ENCODE assay signal across 7 cellular contexts in genomic region chr11:75561426-75562047, GRCh38. TPM values are rescaled to one million over a fixed set of nuclear protein-coding genes. Genes with fewer than 3 reads are reported as not detected.
DNase-seq lines count a peak whose midpoint lies in the region; ATAC-seq and TF ChIP-seq lines count a peak whose summit lies in the region.

No MANE protein-coding gene starts in this region.

- no peaks in the 10 kb centered on the region for H3K9me3 Mint-ChIP-seq in activated B cell treated with CpG ODN at 0.5 μM for 24 hours

- DNase-seq in HAP-1 (ENCODE audit: low spot score in 2 of 2), result no peak
- no peak for DNase-seq in activated B cell treated with CpG ODN at 0.5 μM for 24 hours
- no peak for DNase-seq in iPS DF 6.9 (ENCODE audit: low read depth, low spot score)
- DNase-seq in SIG-M5 (lab: John Stamatoyannopoulos, UW), result no peak
- DNase-seq in RPMI8226, result no peak
- no peak for DNase-seq in left lobe of liver (ENCODE audit: low spot score)

- H3K9me3 ChIP-seq in HAP-1 (no peaks in the 10 kb centered on the region), iPS DF 6.9 (ENCODE audit: control insufficient read depth, insufficient read depth, low read length) (no peaks in the 10 kb centered on the region), subcutaneous abdominal adipose tissue (ENCODE audit: control insufficient read depth in 5 of 5, low read length in 5 of 5) (no peaks in the 10 kb centered on the region)

- H3K27me3 ChIP-seq in HAP-1 (ENCODE audit: low read depth) (no peaks in the 10 kb centered on the region), iPS DF 6.9 (ENCODE audit: control insufficient read depth, insufficient read depth, low read length) (no peaks in the 10 kb centered on the region), subcutaneous abdominal adipose tissue (ENCODE audit: control insufficient read depth in 5 of 5, insufficient read depth in 4 of 5, low read length in 5 of 5) (no peaks in the 10 kb centered on the region)

- no peak overlapping the region for H3K27ac ChIP-seq in iPS DF 6.9 (ENCODE audit: low read length)
- H3K27ac ChIP-seq in subcutaneous abdominal adipose tissue (ENCODE audit: low read depth, low read length), result peak overlapping the region; percentile 100

- peaks cover 13% of the 10 kb centered on the region for H3K4me1 ChIP-seq in HAP-1
- peaks cover 13% of the 10 kb centered on the region for H3K4me1 ChIP-seq in iPS DF 6.9 (ENCODE audit: control insufficient read depth, insufficient read depth, low read length)
- H3K4me1 ChIP-seq in subcutaneous abdominal adipose tissue (ENCODE audit: control insufficient read depth in 5 of 5, insufficient read depth in 5 of 5, low read length in 5 of 5), result peaks cover 50 to 94% (median 93%) of the 10 kb centered on the region in 5 donors

- no peak for ATAC-seq in activated B cell treated with CpG ODN at 0.5 μM for 24 hours (ENCODE audit: low read depth)
- ATAC-seq in left lobe of liver, result no peak

- TF ChIP-seq CTCF in activated B cell treated with CpG ODN at 0.5 μM for 24 hours (IDR thresholded peaks at IDR 0.05), result no peak

- intact Hi-C loops in activated B cell treated with CpG ODN at 0.5 μM for 24 hours (cut with micrococcal nuclease), result loop anchor here (1.0 kb wide), 1 partner anchor 15 kb away; no protein-coding TSS in a partner anchor

- in situ Hi-C loops in HAP-1 (cut with MboI; ENCODE audit: low sequenced_read_pairs), result no loop called here

- H3K36me3 ChIP-seq in HAP-1 (replicated peaks) (peaks cover 15% of the 10 kb centered on the region), iPS DF 6.9 (ENCODE audit: control insufficient read depth, insufficient read depth, low read length) (peaks cover 6% of the 10 kb centered on the region), subcutaneous abdominal adipose tissue (ENCODE audit: control insufficient read depth in 5 of 5, insufficient read depth in 5 of 5, low read length in 5 of 5) (peaks cover 0 to 22% (median 10%) of the 10 kb centered on the region in 5 donors)

- H3K4me3 ChIP-seq in HAP-1 (peak overlapping the region; percentile 74), iPS DF 6.9 (ENCODE audit: low read length) (peak overlapping the region; percentile 85; the same call in 1 of the 2 replicates), subcutaneous abdominal adipose tissue (ENCODE audit: low read depth in 1 of 5, low read length in 5 of 5) (peak overlapping the region; percentile 44 to 99 (median 97))

- POLR2A ChIA-PET in activated B cell treated with CpG ODN at 0.5 μM for 24 hours (lab: Charles Lee), result interaction anchor here (0.7 to 3.4 kb wide), 6 partner anchors 9 to 129 kb away, joined by 3 to 16 read pairs (median 6); no protein-coding TSS in a partner anchor

- CTCF ChIA-PET in activated B cell treated with CpG ODN at 0.5 μM for 24 hours (lab: Charles Lee), result interaction anchor here (1.4 kb wide), 1 partner anchor 14 kb away, joined by 4 read pairs; no protein-coding TSS in a partner anchor

- peak overlapping the region; percentile 98 to 100 (median 98) for H3K9ac ChIP-seq in subcutaneous abdominal adipose tissue (ENCODE audit: low read length in 5 of 5)

- peaks cover 2% of the 10 kb centered on the region for H3K27me3 Mint-ChIP-seq in activated B cell treated with CpG ODN at 0.5 μM for 24 hours

- peaks cover 3% of the 10 kb centered on the region for H3K36me3 Mint-ChIP-seq in activated B cell treated with CpG ODN at 0.5 μM for 24 hours (ENCODE audit: low read depth)

- peaks cover 20% of the 10 kb centered on the region for H3K4me1 Mint-ChIP-seq in activated B cell treated with CpG ODN at 0.5 μM for 24 hours

- no CpG with 5 or more reads among the region's 21 CpGs for WGBS in iPS DF 6.9 (ENCODE audit: insufficient coverage, insufficient read length)

- peak overlapping the region; percentile 93 for H3K4me3 Mint-ChIP-seq in activated B cell treated with CpG ODN at 0.5 μM for 24 hours

- H3K27ac Mint-ChIP-seq in activated B cell treated with CpG ODN at 0.5 μM for 24 hours, result peak overlapping the region; percentile 37

RNA-seq across cellular contexts. Expression of gene SERPINH1, which starts 0.5 kb away (rescaled TPM):
- total RNA-seq in activated B cell treated with CpG ODN at 0.5 μM for 24 hours, result 4.5 and 5.6 TPM in 2 replicates
- 21.6 TPM for total RNA-seq in left lobe of liver

RNA-seq across cellular contexts. Expression of gene GDPD5, which starts 35.8 kb away (rescaled TPM):
- total RNA-seq in activated B cell treated with CpG ODN at 0.5 μM for 24 hours (22.2 and 23.9 TPM in 2 replicates), left lobe of liver (9.1 TPM)
